1 cellular context compared by ENCODE assay signal in genomic region chr16:68328151-68328859, GRCh38.
TF ChIP-seq lines count a peak whose summit lies in the region.

No MANE protein-coding gene starts in this region.

TF ChIP-seq in HepG2, 621 proteins besides CTCF, POLR2A, EP300 and RAD21 (continues in another document):
- no peak for TF ChIP-seq GPN1 (CRISPR knock-in tag; IDR thresholded peaks at IDR 0.05; ENCODE audit: borderline replicate concordance)
- TF ChIP-seq ZBTB3 (CRISPR knock-in tag; IDR thresholded peaks at IDR 0.05; ENCODE audit: borderline replicate concordance, low read depth), result 0 out of 2 replicates have a peak, but pooled peaks have one; percentile 64
- TF ChIP-seq PHF5A (CRISPR knock-in tag; IDR thresholded peaks at IDR 0.05; ENCODE audit: low read depth, unreplicated experiment), result no peak
- TF ChIP-seq SP5 (CRISPR knock-in tag; IDR thresholded peaks at IDR 0.05; ENCODE audit: borderline replicate concordance, low read depth), result peak; percentile 60; the same call in 1 of the 2 replicates
- no peak for TF ChIP-seq ZNF18 (CRISPR knock-in tag; IDR thresholded peaks at IDR 0.05; ENCODE audit: insufficient replicate concordance)
- TF ChIP-seq THAP8 (CRISPR knock-in tag; IDR thresholded peaks at IDR 0.05; ENCODE audit: borderline replicate concordance), result no peak
- TF ChIP-seq PITX1 (CRISPR knock-in tag; IDR thresholded peaks at IDR 0.05), result peak; percentile 49; the same call in 1 of the 2 replicates
- peak; percentile 71 for TF ChIP-seq ZNF263 (CRISPR knock-in tag; IDR thresholded peaks at IDR 0.05)
- TF ChIP-seq ZNF678 (CRISPR knock-in tag; IDR thresholded peaks at IDR 0.05), result no peak
- no peak for TF ChIP-seq NFKB2 (CRISPR knock-in tag; IDR thresholded peaks at IDR 0.05; ENCODE audit: borderline replicate concordance)
- no peak for TF ChIP-seq TMF1 (CRISPR knock-in tag; IDR thresholded peaks at IDR 0.05; ENCODE audit: low read depth)
- TF ChIP-seq ZNF615 (CRISPR knock-in tag; IDR thresholded peaks at IDR 0.05; ENCODE audit: borderline replicate concordance), result no peak
- no peak for TF ChIP-seq GRHL1 (CRISPR knock-in tag; conservative IDR thresholded peaks at IDR 0.05)
- TF ChIP-seq MLX (CRISPR knock-in tag; IDR thresholded peaks at IDR 0.05), result no peak; the same call in 1 of the 2 replicates
- no peak for TF ChIP-seq ZNF292 (CRISPR knock-in tag; IDR thresholded peaks at IDR 0.05; ENCODE audit: borderline replicate concordance, low read depth)
- TF ChIP-seq GMEB2 (CRISPR knock-in tag; IDR thresholded peaks at IDR 0.05; ENCODE audit: low read depth), result no peak
- TF ChIP-seq MTF2 (CRISPR knock-in tag; IDR thresholded peaks at IDR 0.05; ENCODE audit: borderline replicate concordance), result no peak
- no peak for TF ChIP-seq HNRNPL (IDR thresholded peaks at IDR 0.05; ENCODE audit: low read depth, low read length)
- TF ChIP-seq ATAD3A (CRISPR knock-in tag; IDR thresholded peaks at IDR 0.05), result no peak
- TF ChIP-seq NBN (conservative IDR thresholded peaks at IDR 0.05), result no peak
- TF ChIP-seq SRSF4 (IDR thresholded peaks at IDR 0.05; ENCODE audit: low read depth, low read length, poor library complexity, severe bottlenecking), result no peak
- peak; percentile 41; the same call in 1 of the 2 replicates for TF ChIP-seq ZNF619 (CRISPR knock-in tag; IDR thresholded peaks at IDR 0.05)
- TF ChIP-seq ZBTB4 (CRISPR knock-in tag; IDR thresholded peaks at IDR 0.05; ENCODE audit: borderline replicate concordance), result no peak
- no peak for TF ChIP-seq ONECUT2 (CRISPR knock-in tag; IDR thresholded peaks at IDR 0.05)
- peak; percentile 62; the same call in 1 of the 2 replicates for TF ChIP-seq ZBTB33 (CRISPR knock-in tag; IDR thresholded peaks at IDR 0.05)
- 0 out of 2 replicates have a peak, but pooled peaks have one; percentile 36 for TF ChIP-seq ARNT2 (CRISPR knock-in tag; IDR thresholded peaks at IDR 0.05; ENCODE audit: low read depth)
- peak; percentile 42; the same call in 1 of the 2 replicates for TF ChIP-seq ZFP91 (CRISPR knock-in tag; IDR thresholded peaks at IDR 0.05; ENCODE audit: borderline replicate concordance)
- TF ChIP-seq HOMEZ (CRISPR knock-in tag; IDR thresholded peaks at IDR 0.05; ENCODE audit: low read depth), result no peak
- TF ChIP-seq IKZF1 (IDR thresholded peaks at IDR 0.05), result no peak
- 0 out of 2 replicates have a peak, but pooled peaks have one; percentile 33 for TF ChIP-seq ZNF430 (CRISPR knock-in tag; IDR thresholded peaks at IDR 0.05)
- TF ChIP-seq XBP1 (CRISPR knock-in tag; IDR thresholded peaks at IDR 0.05), result no peak
- TF ChIP-seq ZNF644 (CRISPR knock-in tag; IDR thresholded peaks at IDR 0.05; ENCODE audit: low read depth), result no peak
- TF ChIP-seq SCMH1 (CRISPR knock-in tag; IDR thresholded peaks at IDR 0.05; ENCODE audit: borderline replicate concordance), result no peak
- 0 out of 2 replicates have a peak, but pooled peaks have one; percentile 22 for TF ChIP-seq ZSCAN25 (CRISPR knock-in tag; IDR thresholded peaks at IDR 0.05)
- TF ChIP-seq ZNF441 (CRISPR knock-in tag; IDR thresholded peaks at IDR 0.05; ENCODE audit: borderline replicate concordance), result no peak
- no peak; the same call in 1 of the 2 replicates for TF ChIP-seq HDAC1 (CRISPR knock-in tag; IDR thresholded peaks at IDR 0.05)
- TF ChIP-seq ZNF550 (CRISPR knock-in tag; IDR thresholded peaks at IDR 0.05; ENCODE audit: borderline replicate concordance), result no peak
- no peak for TF ChIP-seq NCOA1 (CRISPR knock-in tag; IDR thresholded peaks at IDR 0.05)
- no peak for TF ChIP-seq RNF2 (conservative IDR thresholded peaks at IDR 0.05; ENCODE audit: low read depth)
- TF ChIP-seq GLI4 (CRISPR knock-in tag; IDR thresholded peaks at IDR 0.05; ENCODE audit: borderline replicate concordance), result no peak
- TF ChIP-seq ZNF562 (CRISPR knock-in tag; IDR thresholded peaks at IDR 0.05; ENCODE audit: borderline replicate concordance), result no peak
- peak; percentile 56 for TF ChIP-seq GATAD1 (CRISPR knock-in tag; IDR thresholded peaks at IDR 0.05)
- TF ChIP-seq JUND (CRISPR knock-in tag; IDR thresholded peaks at IDR 0.05), result no peak
- TF ChIP-seq ARID3A (IDR thresholded peaks at IDR 0.05; ENCODE audit: low read depth, low read length), result peak; percentile 15; the same call in 1 of the 2 replicates
- peak; percentile 31; the same call in 1 of the 2 replicates for TF ChIP-seq KDM5A (IDR thresholded peaks at IDR 0.05; ENCODE audit: borderline replicate concordance, low read length)
- no peak for TF ChIP-seq ZNF639 (CRISPR knock-in tag; conservative IDR thresholded peaks at IDR 0.05)
- no peak for TF ChIP-seq NR1H2 (CRISPR knock-in tag; IDR thresholded peaks at IDR 0.05; ENCODE audit: borderline replicate concordance, low read depth)
